15 cellular contexts compared by ENCODE assay signal in genomic region chr9:2818486-2819121, GRCh38. TPM values are rescaled to one million over a fixed set of nuclear protein-coding genes. Genes with fewer than 3 reads are reported as not detected.
A peak's percentile ranks its signal among the peaks of the same experiment; 100 is the strongest.
DNase-seq lines count a peak whose midpoint lies in the region; ATAC-seq and TF ChIP-seq lines count a peak whose summit lies in the region.
"Had no signal": no experiment of that assay in that cellular context is flagged by ENCODE, and none has a peak within 500 bp of the region (broad histone marks: within the 10 kb centered on the region; RNA-seq: fewer than 3 reads in every experiment).

No MANE protein-coding gene starts in this region.

- peak overlapping the region; percentile 18 for H3K27ac Mint-ChIP-seq in T-helper 2 cell treated with Interferon-gamma antibody and Interleukin-4, amounts not matched to agents 5 μg/mL and 100 μg/mL, for 36 hours
- H3K27ac Mint-ChIP-seq: activated naive CD8-positive, alpha-beta T cell had no signal

- H3K36me3 Mint-ChIP-seq in T-helper 2 cell treated with Interferon-gamma antibody and Interleukin-4, amounts not matched to agents 5 μg/mL and 100 μg/mL, for 36 hours (ENCODE audit: low read depth), result peaks cover 37% of the 10 kb centered on the region

- no TSS peak for BruUV-seq in PC-3 (replicated peaks; lab: Mats Ljungman, UMichigan)

- POLR2A ChIA-PET in PC-3 (lab: Charles Lee; ENCODE audit: unreplicated experiment), result no interaction called here

- no peak overlapping the region for H3K9ac ChIP-seq in PC-3 (ENCODE audit: low read length)

- H3F3A ChIP-seq in PC-3 (ENCODE audit: low read length, unreplicated experiment), result no peaks in the 10 kb centered on the region

- H3K36me3 ChIP-seq in body of pancreas (replicated peaks in 1 of 2; ENCODE audit: insufficient read depth in 1 of 2, low read depth in 2 of 2) (no peaks in the 10 kb centered on the region), lung (ENCODE audit: control insufficient read depth in 2 of 2, insufficient read depth in 2 of 2, low read length in 2 of 2) (peaks cover 1 to 16% of the 10 kb centered on the region in 2 donors), thyroid gland (no peaks in the 10 kb centered on the region), PC-3 (ENCODE audit: low read depth, low read length) (peaks cover 46% of the 10 kb centered on the region), Peyer's patch (peaks cover 0 to 12% (median 0%) of the 10 kb centered on the region in 3 donors)

- no peaks in the 10 kb centered on the region for H3K27me3 Mint-ChIP-seq in T-helper 2 cell treated with Interferon-gamma antibody and Interleukin-4, amounts not matched to agents 5 μg/mL and 100 μg/mL, for 36 hours (ENCODE audit: low read depth)
- H3K27me3 Mint-ChIP-seq: activated naive CD8-positive, alpha-beta T cell; CD4-positive, alpha-beta memory T cell had no signal

- H4K20me1 ChIP-seq in PC-3 (ENCODE audit: low read length), result no peaks in the 10 kb centered on the region

- no peaks in the 10 kb centered on the region for H3K79me2 ChIP-seq in PC-3 (ENCODE audit: low read length)

- peaks cover 14% of the 10 kb centered on the region for H3K4me1 Mint-ChIP-seq in T-helper 2 cell treated with Interferon-gamma antibody and Interleukin-4, amounts not matched to agents 5 μg/mL and 100 μg/mL, for 36 hours (ENCODE audit: low read depth)

- H2AFZ ChIP-seq in PC-3 (ENCODE audit: low read length), result no peak overlapping the region

- intact Hi-C loops in body of pancreas (cut with DNase I), result no loop called here
- intact Hi-C loops in thyroid gland (cut with DNase I), result no loop called here
- intact Hi-C loops in PC-3 (cut with micrococcal nuclease), result no loop called here

- TF ChIP-seq CTCF in body of pancreas (IDR thresholded peaks at IDR 0.05) (no peak), lung (IDR thresholded peaks at IDR 0.05; ENCODE audit: control extremely low read depth, extremely low read depth) (no peak), thyroid gland (IDR thresholded peaks at IDR 0.05) (no peak), PC-3 (conservative IDR thresholded peaks at IDR 0.05; ENCODE audit: low read depth, low read length) (no peak), Peyer's patch (IDR thresholded peaks at IDR 0.05) (no peak)

- H3K4me1 ChIP-seq in body of pancreas (peaks cover 18% of the 10 kb centered on the region), lung (ENCODE audit: control insufficient read depth in 2 of 2, insufficient read depth in 2 of 2, low read length in 2 of 2) (peaks cover 2 to 12% of the 10 kb centered on the region in 2 donors), thyroid gland (peaks cover 9 to 21% of the 10 kb centered on the region in 2 donors), PC-3 (ENCODE audit: insufficient read depth, low read length) (no peaks in the 10 kb centered on the region), Peyer's patch (no peaks in the 10 kb centered on the region)

- peak overlapping the region; percentile 13 to 75 (median 71) for H3K27ac ChIP-seq in body of pancreas
- peak overlapping the region; percentile 66 to 74 for H3K27ac ChIP-seq in lung (ENCODE audit: low read depth in 1 of 2, low read length in 1 of 2)
- peak overlapping the region in 2 of 3 donors; percentile 18 to 90 for H3K27ac ChIP-seq in thyroid gland
- no peak overlapping the region for H3K27ac ChIP-seq in PC-3 (ENCODE audit: low read length)
- peak overlapping the region in 2 of 4 donors; percentile 31 to 57 for H3K27ac ChIP-seq in Peyer's patch
- H3K27ac ChIP-seq: 22Rv1 had no signal

- DNase-seq in T-helper 2 cell treated with Interferon-gamma antibody and Interleukin-4, amounts not matched to agents 5 μg/mL and 100 μg/mL, for 36 hours (ENCODE audit: low spot score), result no peak
- DNase-seq in T-helper 2 cell (no peak), body of pancreas (no peak), lung (ENCODE audit: low spot score) (no peak), thyroid gland (no peak), PC-3 (no peak), Peyer's patch (no peak)
- DNase-seq: activated CD8-positive, alpha-beta memory T cell treated with anti-CD3 and anti-CD28 coated beads, Interleukin-2, amount 50 U/mL, for 4 hours; CD4-positive, alpha-beta memory T cell; NCI-H1694 treated with DMSO at 0.1 percent for 48 hours; occipital lobe; SW 1271 had no signal

- H3K27me3 ChIP-seq in body of pancreas (no peaks in the 10 kb centered on the region), lung (ENCODE audit: control insufficient read depth, insufficient read depth) (no peaks in the 10 kb centered on the region), thyroid gland (no peaks in the 10 kb centered on the region), PC-3 (ENCODE audit: low read length) (no peaks in the 10 kb centered on the region), Peyer's patch (no peaks in the 10 kb centered on the region)

- H3K4me2 ChIP-seq in PC-3 (ENCODE audit: low read length), result no peak overlapping the region

- no peaks in the 10 kb centered on the region for H3K9me2 ChIP-seq in PC-3 (replicated peaks; ENCODE audit: low read length)

- H3K9me3 Mint-ChIP-seq in T-helper 2 cell treated with Interferon-gamma antibody and Interleukin-4, amounts not matched to agents 5 μg/mL and 100 μg/mL, for 36 hours, result no peaks in the 10 kb centered on the region
- H3K9me3 Mint-ChIP-seq: CD4-positive, alpha-beta memory T cell had no signal

- no peaks in the 10 kb centered on the region for H3K9me3 ChIP-seq in body of pancreas
- H3K9me3 ChIP-seq in lung (ENCODE audit: control insufficient read depth in 2 of 2, insufficient read depth in 1 of 2, low read length in 1 of 2), result no peaks in the 10 kb centered on the region
- no peaks in the 10 kb centered on the region for H3K9me3 ChIP-seq in thyroid gland
- H3K9me3 ChIP-seq in PC-3 (ENCODE audit: low read length), result no peaks in the 10 kb centered on the region
- H3K9me3 ChIP-seq in Peyer's patch, result no peaks in the 10 kb centered on the region

- TF ChIP-seq POLR2A in body of pancreas (IDR thresholded peaks at IDR 0.05) (no peak), thyroid gland (IDR thresholded peaks at IDR 0.05) (no peak), Peyer's patch (IDR thresholded peaks at IDR 0.05) (no peak)

- 47 to 57% methylated on average over 3 of the region's 3 CpGs for WGBS in body of pancreas, 2 donors
- 56 to 84% methylated on average over 3 of the region's 3 CpGs for WGBS in lung, 2 donors
- 71 to 75% methylated on average over 3 of the region's 3 CpGs for WGBS in thyroid gland, 2 donors

- H3K4me3 Mint-ChIP-seq in T-helper 2 cell treated with Interferon-gamma antibody and Interleukin-4, amounts not matched to agents 5 μg/mL and 100 μg/mL, for 36 hours, result no peak overlapping the region
- H3K4me3 Mint-ChIP-seq: activated naive CD8-positive, alpha-beta T cell; CD4-positive, alpha-beta memory T cell had no signal

- CTCF ChIA-PET in PC-3 (lab: Charles Lee), result no interaction called here

- no peak for ATAC-seq in body of pancreas
- ATAC-seq in lung (ENCODE audit: insufficient read depth, low FRiP score), result no peak
- no peak for ATAC-seq in GM19328 (IDR thresholded peaks at IDR 0.05; ENCODE audit: unreplicated experiment)
- ATAC-seq in PC-3, result no peak

- H3K4me3 ChIP-seq in body of pancreas (no peak overlapping the region), lung (no peak overlapping the region), thyroid gland (replicated peaks in 1 of 3) (no peak overlapping the region), PC-3 (ENCODE audit: low read length) (no peak overlapping the region), Peyer's patch (no peak overlapping the region)

RNA-seq across cellular contexts. Expression of gene PUM3, which starts 25.3 kb away (rescaled TPM):
- 100 to 1,000 TPM in 1 of 2 donors, 10 to 100 TPM in 1; 24.4 to 116 TPM for total RNA-seq in body of pancreas
- total RNA-seq in lung, result 10 to 100 TPM; 36.7 to 41.7 TPM
- 10 to 100 TPM; 29.1 to 38.2 TPM for polyA plus RNA-seq in lung
- total RNA-seq in thyroid gland, result 10 to 100 TPM; 27.3 to 55.9 (median 30.1) TPM
- 34.4 and 45.5 TPM in 2 replicates for total RNA-seq in PC-3 (2014; rRNA removed)
- total RNA-seq in Peyer's patch, result 100 to 1,000 TPM in 1 of 4 donors, 10 to 100 TPM in 3; 21.4 to 116 (median 30.8) TPM
